Comparison of ENCODE assay signal across 1 cellular context in the genomic region with DNA sequence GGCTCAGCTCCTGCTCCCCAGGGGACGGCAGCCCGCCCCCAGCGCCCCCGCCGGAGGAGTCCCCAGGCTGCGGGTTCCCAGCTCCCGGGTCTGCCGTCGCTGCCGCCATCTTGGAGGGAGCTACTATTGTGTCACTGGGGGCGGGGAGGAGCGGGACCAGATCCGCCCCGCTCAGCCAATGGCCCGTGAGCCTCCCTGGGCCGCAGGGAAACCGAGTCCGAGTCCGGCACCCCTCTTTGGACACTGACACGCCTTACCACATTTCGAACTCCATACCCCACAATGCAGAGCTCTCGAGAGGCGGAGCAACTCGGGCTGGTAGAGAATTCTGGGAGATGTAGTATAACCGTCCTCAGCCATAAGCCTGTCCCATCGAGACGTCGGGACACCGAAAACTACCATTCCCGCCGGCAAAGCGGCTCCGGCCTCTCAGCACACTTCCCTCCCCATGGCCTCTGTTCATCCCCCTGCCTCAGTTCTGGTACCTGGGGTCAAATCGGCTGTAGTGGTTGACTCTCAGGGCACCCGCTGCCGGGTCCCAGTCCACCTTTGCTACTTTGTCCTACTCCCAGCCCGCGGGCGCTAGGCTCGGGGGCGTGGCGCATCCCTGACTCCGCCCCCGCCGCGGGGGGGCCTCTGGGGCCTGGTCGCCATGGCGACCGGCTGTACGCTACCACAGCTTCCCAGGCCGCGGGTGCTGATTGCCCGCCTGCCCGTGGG.
TF ChIP-seq lines count a peak whose summit lies in the region.

A gene (minus strand): TSS at position 133 of the 720 bp plus-strand sequence. CDS start 24 bp downstream, at position 109.
A gene with protein sequence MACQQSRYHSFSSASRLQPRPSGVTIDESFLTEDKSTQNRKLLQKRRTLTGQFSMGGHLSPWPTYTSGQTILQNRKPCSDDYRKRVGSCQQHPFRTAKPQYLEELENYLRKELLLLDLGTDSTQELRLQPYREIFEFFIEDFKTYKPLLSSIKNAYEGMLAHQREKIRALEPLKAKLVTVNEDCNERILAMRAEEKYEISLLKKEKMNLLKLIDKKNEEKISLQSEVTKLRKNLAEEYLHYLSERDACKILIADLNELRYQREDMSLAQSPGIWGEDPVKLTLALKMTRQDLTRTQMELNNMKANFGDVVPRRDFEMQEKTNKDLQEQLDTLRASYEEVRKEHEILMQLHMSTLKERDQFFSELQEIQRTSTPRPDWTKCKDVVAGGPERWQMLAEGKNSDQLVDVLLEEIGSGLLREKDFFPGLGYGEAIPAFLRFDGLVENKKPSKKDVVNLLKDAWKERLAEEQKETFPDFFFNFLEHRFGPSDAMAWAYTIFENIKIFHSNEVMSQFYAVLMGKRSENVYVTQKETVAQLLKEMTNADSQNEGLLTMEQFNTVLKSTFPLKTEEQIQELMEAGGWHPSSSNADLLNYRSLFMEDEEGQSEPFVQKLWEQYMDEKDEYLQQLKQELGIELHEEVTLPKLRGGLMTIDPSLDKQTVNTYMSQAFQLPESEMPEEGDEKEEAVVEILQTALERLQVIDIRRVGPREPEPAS (plus strand): TSS at position 462 of the 720 bp plus-strand sequence. CDS start 261 bp downstream, outside the sequence.

TF ChIP-seq in HepG2, 621 proteins besides CTCF, POLR2A, EP300 and RAD21 (continued from another document and continues in another):
- TF ChIP-seq, protein P1, sequence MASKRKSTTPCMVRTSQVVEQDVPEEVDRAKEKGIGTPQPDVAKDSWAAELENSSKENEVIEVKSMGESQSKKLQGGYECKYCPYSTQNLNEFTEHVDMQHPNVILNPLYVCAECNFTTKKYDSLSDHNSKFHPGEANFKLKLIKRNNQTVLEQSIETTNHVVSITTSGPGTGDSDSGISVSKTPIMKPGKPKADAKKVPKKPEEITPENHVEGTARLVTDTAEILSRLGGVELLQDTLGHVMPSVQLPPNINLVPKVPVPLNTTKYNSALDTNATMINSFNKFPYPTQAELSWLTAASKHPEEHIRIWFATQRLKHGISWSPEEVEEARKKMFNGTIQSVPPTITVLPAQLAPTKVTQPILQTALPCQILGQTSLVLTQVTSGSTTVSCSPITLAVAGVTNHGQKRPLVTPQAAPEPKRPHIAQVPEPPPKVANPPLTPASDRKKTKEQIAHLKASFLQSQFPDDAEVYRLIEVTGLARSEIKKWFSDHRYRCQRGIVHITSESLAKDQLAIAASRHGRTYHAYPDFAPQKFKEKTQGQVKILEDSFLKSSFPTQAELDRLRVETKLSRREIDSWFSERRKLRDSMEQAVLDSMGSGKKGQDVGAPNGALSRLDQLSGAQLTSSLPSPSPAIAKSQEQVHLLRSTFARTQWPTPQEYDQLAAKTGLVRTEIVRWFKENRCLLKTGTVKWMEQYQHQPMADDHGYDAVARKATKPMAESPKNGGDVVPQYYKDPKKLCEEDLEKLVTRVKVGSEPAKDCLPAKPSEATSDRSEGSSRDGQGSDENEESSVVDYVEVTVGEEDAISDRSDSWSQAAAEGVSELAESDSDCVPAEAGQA (IDR thresholded peaks at IDR 0.05; ENCODE audit: low read depth), result peak; percentile 34
- TF ChIP-seq, protein P1 (CRISPR knock-in tag; IDR thresholded peaks at IDR 0.05; ENCODE audit: borderline replicate concordance), result no peak
- no peak for TF ChIP-seq SP140L (CRISPR knock-in tag; IDR thresholded peaks at IDR 0.05; ENCODE audit: borderline replicate concordance)
- TF ChIP-seq HMG20A (CRISPR knock-in tag; IDR thresholded peaks at IDR 0.05; ENCODE audit: borderline replicate concordance), result no peak
- TF ChIP-seq ZNF207 (IDR thresholded peaks at IDR 0.05; ENCODE audit: borderline replicate concordance), result no peak
- TF ChIP-seq, protein P2, sequence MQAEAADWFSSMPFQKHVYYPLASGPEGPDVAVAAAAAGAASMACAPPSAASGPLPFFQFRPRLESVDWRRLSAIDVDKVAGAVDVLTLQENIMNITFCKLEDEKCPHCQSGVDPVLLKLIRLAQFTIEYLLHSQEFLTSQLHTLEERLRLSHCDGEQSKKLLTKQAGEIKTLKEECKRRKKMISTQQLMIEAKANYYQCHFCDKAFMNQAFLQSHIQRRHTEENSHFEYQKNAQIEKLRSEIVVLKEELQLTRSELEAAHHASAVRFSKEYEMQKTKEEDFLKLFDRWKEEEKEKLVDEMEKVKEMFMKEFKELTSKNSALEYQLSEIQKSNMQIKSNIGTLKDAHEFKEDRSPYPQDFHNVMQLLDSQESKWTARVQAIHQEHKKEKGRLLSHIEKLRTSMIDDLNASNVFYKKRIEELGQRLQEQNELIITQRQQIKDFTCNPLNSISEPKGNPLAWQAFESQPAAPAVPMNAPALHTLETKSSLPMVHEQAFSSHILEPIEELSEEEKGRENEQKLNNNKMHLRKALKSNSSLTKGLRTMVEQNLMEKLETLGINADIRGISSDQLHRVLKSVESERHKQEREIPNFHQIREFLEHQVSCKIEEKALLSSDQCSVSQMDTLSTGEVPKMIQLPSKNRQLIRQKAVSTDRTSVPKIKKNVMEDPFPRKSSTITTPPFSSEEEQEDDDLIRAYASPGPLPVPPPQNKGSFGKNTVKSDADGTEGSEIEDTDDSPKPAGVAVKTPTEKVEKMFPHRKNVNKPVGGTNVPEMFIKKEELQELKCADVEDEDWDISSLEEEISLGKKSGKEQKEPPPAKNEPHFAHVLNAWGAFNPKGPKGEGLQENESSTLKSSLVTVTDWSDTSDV (CRISPR knock-in tag; IDR thresholded peaks at IDR 0.05), result no peak
- peak; percentile 83 for TF ChIP-seq ZFY (CRISPR knock-in tag; IDR thresholded peaks at IDR 0.05)
- TF ChIP-seq SMAD1 (CRISPR knock-in tag; IDR thresholded peaks at IDR 0.05; ENCODE audit: borderline replicate concordance, low read depth), result peak; percentile 79; the same call in 1 of the 2 replicates
- TF ChIP-seq, protein P3, sequence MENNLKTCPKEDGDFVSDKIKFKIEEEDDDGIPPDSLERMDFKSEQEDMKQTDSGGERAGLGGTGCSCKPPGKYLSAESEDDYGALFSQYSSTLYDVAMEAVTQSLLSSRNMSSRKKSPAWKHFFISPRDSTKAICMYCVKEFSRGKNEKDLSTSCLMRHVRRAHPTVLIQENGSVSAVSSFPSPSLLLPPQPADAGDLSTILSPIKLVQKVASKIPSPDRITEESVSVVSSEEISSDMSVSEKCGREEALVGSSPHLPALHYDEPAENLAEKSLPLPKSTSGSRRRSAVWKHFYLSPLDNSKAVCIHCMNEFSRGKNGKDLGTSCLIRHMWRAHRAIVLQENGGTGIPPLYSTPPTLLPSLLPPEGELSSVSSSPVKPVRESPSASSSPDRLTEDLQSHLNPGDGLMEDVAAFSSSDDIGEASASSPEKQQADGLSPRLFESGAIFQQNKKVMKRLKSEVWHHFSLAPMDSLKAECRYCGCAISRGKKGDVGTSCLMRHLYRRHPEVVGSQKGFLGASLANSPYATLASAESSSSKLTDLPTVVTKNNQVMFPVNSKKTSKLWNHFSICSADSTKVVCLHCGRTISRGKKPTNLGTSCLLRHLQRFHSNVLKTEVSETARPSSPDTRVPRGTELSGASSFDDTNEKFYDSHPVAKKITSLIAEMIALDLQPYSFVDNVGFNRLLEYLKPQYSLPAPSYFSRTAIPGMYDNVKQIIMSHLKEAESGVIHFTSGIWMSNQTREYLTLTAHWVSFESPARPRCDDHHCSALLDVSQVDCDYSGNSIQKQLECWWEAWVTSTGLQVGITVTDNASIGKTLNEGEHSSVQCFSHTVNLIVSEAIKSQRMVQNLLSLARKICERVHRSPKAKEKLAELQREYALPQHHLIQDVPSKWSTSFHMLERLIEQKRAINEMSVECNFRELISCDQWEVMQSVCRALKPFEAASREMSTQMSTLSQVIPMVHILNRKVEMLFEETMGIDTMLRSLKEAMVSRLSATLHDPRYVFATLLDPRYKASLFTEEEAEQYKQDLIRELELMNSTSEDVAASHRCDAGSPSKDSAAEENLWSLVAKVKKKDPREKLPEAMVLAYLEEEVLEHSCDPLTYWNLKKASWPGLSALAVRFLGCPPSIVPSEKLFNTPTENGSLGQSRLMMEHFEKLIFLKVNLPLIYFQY (CRISPR knock-in tag; IDR thresholded peaks at IDR 0.05; ENCODE audit: borderline replicate concordance), result no peak
- TF ChIP-seq HMGA1 (CRISPR knock-in tag; conservative IDR thresholded peaks at IDR 0.05), result no peak
- peak; percentile 58 for TF ChIP-seq ZNF317 (CRISPR knock-in tag; IDR thresholded peaks at IDR 0.05)
- TF ChIP-seq, protein P4, sequence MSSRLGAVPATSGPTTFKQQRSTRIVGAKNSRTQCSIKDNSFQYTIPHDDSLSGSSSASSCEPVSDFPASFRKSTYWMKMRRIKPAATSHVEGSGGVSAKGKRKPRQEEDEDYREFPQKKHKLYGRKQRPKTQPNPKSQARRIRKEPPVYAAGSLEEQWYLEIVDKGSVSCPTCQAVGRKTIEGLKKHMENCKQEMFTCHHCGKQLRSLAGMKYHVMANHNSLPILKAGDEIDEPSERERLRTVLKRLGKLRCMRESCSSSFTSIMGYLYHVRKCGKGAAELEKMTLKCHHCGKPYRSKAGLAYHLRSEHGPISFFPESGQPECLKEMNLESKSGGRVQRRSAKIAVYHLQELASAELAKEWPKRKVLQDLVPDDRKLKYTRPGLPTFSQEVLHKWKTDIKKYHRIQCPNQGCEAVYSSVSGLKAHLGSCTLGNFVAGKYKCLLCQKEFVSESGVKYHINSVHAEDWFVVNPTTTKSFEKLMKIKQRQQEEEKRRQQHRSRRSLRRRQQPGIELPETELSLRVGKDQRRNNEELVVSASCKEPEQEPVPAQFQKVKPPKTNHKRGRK (CRISPR knock-in tag; IDR thresholded peaks at IDR 0.05), result no peak
- TF ChIP-seq ZSCAN12 (CRISPR knock-in tag; IDR thresholded peaks at IDR 0.05), result no peak
- TF ChIP-seq ZNF296 (CRISPR knock-in tag; conservative IDR thresholded peaks at IDR 0.05), result no peak
- TF ChIP-seq ZNF546 (CRISPR knock-in tag; conservative IDR thresholded peaks at IDR 0.05), result no peak
- TF ChIP-seq, protein P5, sequence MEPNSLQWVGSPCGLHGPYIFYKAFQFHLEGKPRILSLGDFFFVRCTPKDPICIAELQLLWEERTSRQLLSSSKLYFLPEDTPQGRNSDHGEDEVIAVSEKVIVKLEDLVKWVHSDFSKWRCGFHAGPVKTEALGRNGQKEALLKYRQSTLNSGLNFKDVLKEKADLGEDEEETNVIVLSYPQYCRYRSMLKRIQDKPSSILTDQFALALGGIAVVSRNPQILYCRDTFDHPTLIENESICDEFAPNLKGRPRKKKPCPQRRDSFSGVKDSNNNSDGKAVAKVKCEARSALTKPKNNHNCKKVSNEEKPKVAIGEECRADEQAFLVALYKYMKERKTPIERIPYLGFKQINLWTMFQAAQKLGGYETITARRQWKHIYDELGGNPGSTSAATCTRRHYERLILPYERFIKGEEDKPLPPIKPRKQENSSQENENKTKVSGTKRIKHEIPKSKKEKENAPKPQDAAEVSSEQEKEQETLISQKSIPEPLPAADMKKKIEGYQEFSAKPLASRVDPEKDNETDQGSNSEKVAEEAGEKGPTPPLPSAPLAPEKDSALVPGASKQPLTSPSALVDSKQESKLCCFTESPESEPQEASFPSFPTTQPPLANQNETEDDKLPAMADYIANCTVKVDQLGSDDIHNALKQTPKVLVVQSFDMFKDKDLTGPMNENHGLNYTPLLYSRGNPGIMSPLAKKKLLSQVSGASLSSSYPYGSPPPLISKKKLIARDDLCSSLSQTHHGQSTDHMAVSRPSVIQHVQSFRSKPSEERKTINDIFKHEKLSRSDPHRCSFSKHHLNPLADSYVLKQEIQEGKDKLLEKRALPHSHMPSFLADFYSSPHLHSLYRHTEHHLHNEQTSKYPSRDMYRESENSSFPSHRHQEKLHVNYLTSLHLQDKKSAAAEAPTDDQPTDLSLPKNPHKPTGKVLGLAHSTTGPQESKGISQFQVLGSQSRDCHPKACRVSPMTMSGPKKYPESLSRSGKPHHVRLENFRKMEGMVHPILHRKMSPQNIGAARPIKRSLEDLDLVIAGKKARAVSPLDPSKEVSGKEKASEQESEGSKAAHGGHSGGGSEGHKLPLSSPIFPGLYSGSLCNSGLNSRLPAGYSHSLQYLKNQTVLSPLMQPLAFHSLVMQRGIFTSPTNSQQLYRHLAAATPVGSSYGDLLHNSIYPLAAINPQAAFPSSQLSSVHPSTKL (CRISPR knock-in tag; IDR thresholded peaks at IDR 0.05), result 0 out of 2 replicates have a peak, but pooled peaks have one; percentile 20
- TF ChIP-seq KDM1A (CRISPR knock-in tag; IDR thresholded peaks at IDR 0.05), result no peak
